ENCODE assay signal across 8 cellular contexts in genomic region chr3:39108309-39108708, GRCh38. TPM values are rescaled to one million over a fixed set of nuclear protein-coding genes. Genes with fewer than 3 reads are reported as not detected.
DNase-seq lines count a peak whose midpoint lies in the region; ATAC-seq and TF ChIP-seq lines count a peak whose summit lies in the region.

No MANE protein-coding gene starts in this region.

- peak overlapping the region; percentile 92 for H3K4me3 Mint-ChIP-seq in mesothelial cell of epicardium

- H3K27me3 ChIP-seq in adipocyte (replicated peaks; ENCODE audit: control insufficient read depth, insufficient read depth, low read length) (no peaks in the 10 kb centered on the region), uterus (no peaks in the 10 kb centered on the region)

- H3K9me3 ChIP-seq in adipocyte (ENCODE audit: control insufficient read depth, low read length) (no peaks in the 10 kb centered on the region), uterus (no peaks in the 10 kb centered on the region)

- peaks cover 30% of the 10 kb centered on the region for H3K4me1 Mint-ChIP-seq in mesothelial cell of epicardium

- intact Hi-C loops in uterus (cut with DNase I; ENCODE audit: low total_unique reads), result no loop called here

- peak overlapping the region; percentile 93 for H3K27ac Mint-ChIP-seq in mesothelial cell of epicardium

- no peaks in the 10 kb centered on the region for H3K27me3 Mint-ChIP-seq in mesothelial cell of epicardium (ENCODE audit: low read depth)

- H3K36me3 ChIP-seq in adipocyte (ENCODE audit: control insufficient read depth, insufficient read depth, low read length, severe bottlenecking) (no peaks in the 10 kb centered on the region), uterus (no peaks in the 10 kb centered on the region)

- H3K4me1 ChIP-seq in adipocyte (ENCODE audit: control insufficient read depth, insufficient read depth, low read length) (peaks cover 24% of the 10 kb centered on the region), uterus (peaks cover 0 to 5% of the 10 kb centered on the region in 2 donors)

- no peaks in the 10 kb centered on the region for H3K36me3 Mint-ChIP-seq in mesothelial cell of epicardium

- TF ChIP-seq CTCF in mesothelial cell of epicardium (IDR thresholded peaks at IDR 0.05; ENCODE audit: unreplicated experiment) (no peak), uterus (IDR thresholded peaks at IDR 0.05) (no peak)

- no peaks in the 10 kb centered on the region for H3K9me3 Mint-ChIP-seq in mesothelial cell of epicardium

- H3K4me3 ChIP-seq in GM08714 (ENCODE audit: low read length) (peak overlapping the region; percentile 70; the same call in 1 of the 2 replicates), adipocyte (ENCODE audit: low read length) (peak overlapping the region; percentile 94), uterus (peak overlapping the region; percentile 63 to 79)

- no peak for TF ChIP-seq POLR2A in uterus (IDR thresholded peaks at IDR 0.05)

- peak overlapping the region; percentile 82 to 92 for H3K27ac ChIP-seq in uterus

- DNase-seq in adipocyte (ENCODE audit: low read depth), result no peak
- peak in 1 of 2 experiments; percentile 19 for DNase-seq in mesothelial cell of epicardium (ENCODE audit: low spot score in 2 of 2, unreplicated experiment in 2 of 2)
- no peak for DNase-seq in uterus
- no peak for DNase-seq in stimulated activated CD4-positive, alpha-beta T cell treated with anti-CD3 and anti-CD28 coated beads, Interleukin-4, amount 100 ng/mL, for 24 hours
- no peak for DNase-seq in T1000 (lab: John Stamatoyannopoulos, UW)

- ATAC-seq in GM21360 (IDR thresholded peaks at IDR 0.05; ENCODE audit: unreplicated experiment), result peak; percentile 78
- peak; percentile 82 for ATAC-seq in HG03565 (IDR thresholded peaks at IDR 0.05; ENCODE audit: unreplicated experiment)

- H3K9ac ChIP-seq in adipocyte (ENCODE audit: low read length), result peak overlapping the region; percentile 93

RNA-seq across cellular contexts. Expression of gene TTC21A, which starts 0.8 kb away (rescaled TPM):
- 10.2 to 12.7 TPM (median 12.3 TPM) in 3 replicates for total RNA-seq in mesothelial cell of epicardium
- 10 to 100 TPM in 1 of 4 donors, 1 to 10 TPM in 3; 2.8 to 16.3 (median 6.1) TPM for total RNA-seq in uterus

RNA-seq across cellular contexts. Expression of gene GORASP1, which starts 0.9 kb away (rescaled TPM):
- total RNA-seq in mesothelial cell of epicardium (70.8 to 71.5 TPM (median 71.1 TPM) in 3 replicates), uterus (10 to 100 TPM; 32.3 to 73.4 (median 47.5) TPM)

RNA-seq across cellular contexts. Expression of gene CSRNP1, which starts 45.1 kb away (rescaled TPM):
- total RNA-seq in mesothelial cell of epicardium (42.7 to 44.7 TPM (median 43.9 TPM) in 3 replicates), uterus (10 to 100 TPM; 23.6 to 79.7 (median 55.0) TPM)

RNA-seq across cellular contexts. Expression of gene WDR48, which starts 56.5 kb away (rescaled TPM):
- total RNA-seq in mesothelial cell of epicardium (54.0 to 59.4 TPM (median 58.9 TPM) in 3 replicates), uterus (10 to 100 TPM; 28.4 to 84.4 (median 37.0) TPM)

RNA-seq across cellular contexts. Expression of gene SCN11A, which starts 56.6 kb away (rescaled TPM):
- total RNA-seq in mesothelial cell of epicardium (1.6 to 1.9 TPM (median 1.6 TPM) in 3 replicates), uterus (1 to 10 TPM in 1 of 4 donors, under 1 TPM in 1, not detected in 2; 0.12 to 1.8 TPM)
